ENCODE assay signal across 15 cellular contexts in the genomic region with DNA sequence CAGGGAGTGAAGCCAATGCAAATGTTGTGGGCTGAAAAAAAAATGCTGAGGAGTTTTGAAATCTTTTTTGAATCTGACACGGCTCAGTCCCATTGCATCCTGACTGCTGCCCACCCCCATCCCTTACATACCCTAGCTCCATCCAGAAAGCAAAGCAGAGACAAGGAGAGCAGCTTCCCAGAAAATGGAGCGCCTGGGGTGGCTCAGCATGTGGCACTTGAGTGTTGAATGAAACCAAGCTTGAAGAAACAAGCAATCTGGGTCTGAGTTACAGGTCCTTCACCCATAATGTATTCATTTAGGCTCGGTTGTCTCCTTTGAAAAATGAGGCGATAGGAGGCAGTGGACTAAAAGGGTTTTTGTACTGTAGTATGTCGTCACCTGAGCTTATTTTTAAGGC.
DNase-seq lines count a peak whose midpoint lies in the region; ATAC-seq, FAIRE-seq and TF ChIP-seq lines count a peak whose summit lies in the region.
"Had no signal": no experiment of that assay in that cellular context is flagged by ENCODE, and none has a peak within 500 bp of the region (broad histone marks: within the 10 kb centered on the region; RNA-seq: fewer than 3 reads in every experiment).

No MANE protein-coding gene starts in this region.

- no peak overlapping the region for H3K4me2 ChIP-seq in H1 (ENCODE audit: insufficient read depth in 1 of 2, low read depth in 2 of 2, low read length in 2 of 2)
- H3K4me2 ChIP-seq in PC-3 (ENCODE audit: low read length), result no peak overlapping the region

- H4K20me1 ChIP-seq in H1 (replicated peaks in 1 of 2; ENCODE audit: control insufficient read depth in 1 of 2, insufficient read depth in 2 of 2, low read length in 2 of 2) (no peaks in the 10 kb centered on the region), PC-3 (ENCODE audit: low read length) (no peaks in the 10 kb centered on the region)
- H4K20me1 ChIP-seq: BLaER1 treated with 17β-estradiol and CSF1 and Interleukin-3, amounts not matched to agents 10 nM and 100 nM had no signal

- H3K4ac ChIP-seq in H1 (replicated peaks; ENCODE audit: insufficient read length, low read depth, low read length), result no peak overlapping the region

- no peaks in the 10 kb centered on the region for H3K79me1 ChIP-seq in H1 (ENCODE audit: low read depth, low read length)

- no peak overlapping the region for H2BK12ac ChIP-seq in H1 (ENCODE audit: low read depth, low read length)

- TF ChIP-seq POLR2A in H1 (IDR thresholded peaks at IDR 0.05; ENCODE audit: control extremely low read depth in 1 of 2, low read depth in 2 of 2, low read length in 2 of 2) (no peak), adrenal gland (IDR thresholded peaks at IDR 0.05) (no peak), stomach (IDR thresholded peaks at IDR 0.05) (no peak)

- peak; percentile 9 to 39 for DNase-seq in NCI-H446 (lab: John Stamatoyannopoulos, UW)
- no peak for DNase-seq in NCI-H446 treated with DMSO at 0.1 percent for 48 hours (lab: John Stamatoyannopoulos, UW)
- peak; percentile 70 for DNase-seq in NCI-H345 (lab: John Stamatoyannopoulos, UW)
- DNase-seq in H1 (ENCODE audit: low read depth in 1 of 2, low spot score in 2 of 2), result no peak
- no peak for DNase-seq in SKM-1 treated with dmso at 0.1 percent for 144 hours (lab: John Stamatoyannopoulos, UW; ENCODE audit: unreplicated experiment)
- no peak for DNase-seq in adrenal gland
- no peak for DNase-seq in PC-3
- no peak for DNase-seq in stomach
- DNase-seq: ACHN; CD4-positive, CD25-positive, alpha-beta regulatory T cell; EL; GDM1; H7 had no signal

- POLR2A ChIA-PET in H1 (lab: Charles Lee; ENCODE audit: partially characterized antibody) (no interaction called here), PC-3 (lab: Charles Lee; ENCODE audit: unreplicated experiment) (no interaction called here)

- no peaks in the 10 kb centered on the region for H3F3A ChIP-seq in PC-3 (ENCODE audit: low read length, unreplicated experiment)

- 76% methylated on average over 5 of the region's 5 CpGs; no CpG with 5 or more reads in 1 of the 2 experiments for WGBS in H1 (ENCODE audit: extremely low coverage in 1 of 2, insufficient coverage in 1 of 2, insufficient read length in 1 of 2, insufficient replicate concordance in 2 of 2, low coverage in 1 of 2, low lambda C conversion rate in 2 of 2, missing lambda C conversion rate in 1 of 2), 2 experiments
- WGBS in adrenal gland, 4 donors, result 55 to 70% (median 60%) methylated on average over 5 of the region's 5 CpGs
- 61 to 85% (median 76%) methylated on average over 5 of the region's 5 CpGs for WGBS in stomach, 5 donors

- no peak overlapping the region for H3K14ac ChIP-seq in H1 (ENCODE audit: insufficient read length)

- BruUV-seq in PC-3 (replicated peaks; lab: Mats Ljungman, UMichigan), result no TSS peak

- H3K18ac ChIP-seq in H1 (ENCODE audit: extremely low read depth, low read length), result no peak overlapping the region

- no peak for TF ChIP-seq RAD21 in H1 (IDR thresholded peaks at IDR 0.05 in 1 of 2, conservative IDR thresholded peaks at IDR 0.05 in 1 of 2; ENCODE audit: low read depth in 2 of 2, low read length in 2 of 2)

- H3K9me2 ChIP-seq in PC-3 (replicated peaks; ENCODE audit: low read length), result no peaks in the 10 kb centered on the region

- no peak overlapping the region for H2AK5ac ChIP-seq in H1 (ENCODE audit: low read depth, low read length)

- H3K56ac ChIP-seq in H1 (replicated peaks; ENCODE audit: insufficient read length, low read depth, low read length), result no peak overlapping the region

- no peak overlapping the region for H3K4me3 ChIP-seq in H1 (ENCODE audit: extremely low read depth in 1 of 4, insufficient read depth in 2 of 4, low read depth in 3 of 4, low read length in 4 of 4)
- no peak overlapping the region for H3K4me3 ChIP-seq in adrenal gland
- no peak overlapping the region for H3K4me3 ChIP-seq in PC-3 (ENCODE audit: low read length)
- H3K4me3 ChIP-seq in stomach, result no peak overlapping the region
- H3K4me3 ChIP-seq: BLaER1 treated with 17β-estradiol and CSF1 and Interleukin-3, amounts not matched to agents 10 nM and 100 nM had no signal

- TF ChIP-seq EP300 in H1 (IDR thresholded peaks at IDR 0.05; ENCODE audit: borderline replicate concordance in 1 of 2, low read depth in 2 of 2, low read length in 2 of 2), result no peak
- no peak for TF ChIP-seq EP300 in stomach (IDR thresholded peaks at IDR 0.05)

- no peak overlapping the region for H3K9ac ChIP-seq in H1 (replicated peaks in 1 of 4; ENCODE audit: extremely low read depth in 1 of 4, low read depth in 3 of 4, low read length in 3 of 4)
- H3K9ac ChIP-seq in PC-3 (ENCODE audit: low read length), result no peak overlapping the region
- H3K9ac ChIP-seq: BLaER1 treated with 17β-estradiol and CSF1 and Interleukin-3, amounts not matched to agents 10 nM and 100 nM had no signal

- H3K79me2 ChIP-seq in H1 (ENCODE audit: control insufficient read depth in 1 of 2, insufficient read depth in 2 of 2, low read length in 2 of 2) (no peaks in the 10 kb centered on the region), PC-3 (ENCODE audit: low read length) (no peaks in the 10 kb centered on the region)

- no peak overlapping the region for H3K23ac ChIP-seq in H1 (ENCODE audit: insufficient read length)

- H2BK120ac ChIP-seq in H1 (replicated peaks; ENCODE audit: low read depth, low read length), result no peak overlapping the region

- H3K27me3 ChIP-seq in H1 (replicated peaks in 1 of 4; ENCODE audit: control insufficient read depth in 3 of 4, extremely low read depth in 1 of 4, insufficient read depth in 3 of 4, low read length in 3 of 4) (no peaks in the 10 kb centered on the region), adrenal gland (no peaks in the 10 kb centered on the region), PC-3 (ENCODE audit: low read length) (no peaks in the 10 kb centered on the region), stomach (no peaks in the 10 kb centered on the region)
- H3K27me3 ChIP-seq: BLaER1 treated with 17β-estradiol and CSF1 and Interleukin-3, amounts not matched to agents 10 nM and 100 nM had no signal

- no peak overlapping the region for H2BK20ac ChIP-seq in H1 (ENCODE audit: low read length)

- H2AFZ ChIP-seq in H1 (ENCODE audit: low read length), result no peak overlapping the region
- H2AFZ ChIP-seq in PC-3 (ENCODE audit: low read length), result no peak overlapping the region

- H3K4me1 ChIP-seq in H1 (replicated peaks in 1 of 4; ENCODE audit: control insufficient read depth in 3 of 4, insufficient read depth in 4 of 4, low read length in 3 of 4) (peaks cover 0 to 10% (median 6%) of the 10 kb centered on the region in 4 experiments; a peak in 4 of 7 replicates), adrenal gland (replicated peaks in 1 of 2) (no peaks in the 10 kb centered on the region), PC-3 (ENCODE audit: insufficient read depth, low read length) (no peaks in the 10 kb centered on the region), stomach (no peaks in the 10 kb centered on the region)

- 0 out of 2 replicates have a peak overlapping the region, but pooled peaks have one; percentile 50 for H2BK15ac ChIP-seq in H1 (ENCODE audit: low read length)

- H4K5ac ChIP-seq in H1 (ENCODE audit: insufficient read length, low read depth, low read length), result no peak overlapping the region

- ATAC-seq in PC-3, result no peak

- H3K23me2 ChIP-seq in H1 (ENCODE audit: low read depth, low read length), result no peaks in the 10 kb centered on the region

- H4K91ac ChIP-seq in H1 (replicated peaks; ENCODE audit: insufficient read length, low read length), result no peak overlapping the region

- H3K36me3 ChIP-seq in H1 (ENCODE audit: control insufficient read depth in 2 of 4, insufficient read depth in 4 of 4, low read length in 3 of 4), result no peaks in the 10 kb centered on the region
- H3K36me3 ChIP-seq in adrenal gland (replicated peaks in 1 of 2), result no peaks in the 10 kb centered on the region
- H3K36me3 ChIP-seq in PC-3 (ENCODE audit: low read depth, low read length), result no peaks in the 10 kb centered on the region
- H3K36me3 ChIP-seq in stomach, result no peaks in the 10 kb centered on the region
- H3K36me3 ChIP-seq: BLaER1 treated with 17β-estradiol and CSF1 and Interleukin-3, amounts not matched to agents 10 nM and 100 nM had no signal

- H3K27ac ChIP-seq in H1 (ENCODE audit: low read depth, low read length) (no peak overlapping the region), adrenal gland (no peak overlapping the region), PC-3 (ENCODE audit: low read length) (no peak overlapping the region), stomach (no peak overlapping the region)
- H3K27ac ChIP-seq: BLaER1 treated with 17β-estradiol and CSF1 and Interleukin-3, amounts not matched to agents 10 nM and 100 nM; HL-60 had no signal

- FAIRE-seq in H1 (lab: Jason Lieb, UNC), result no peak

- intact Hi-C loops in adrenal gland (cut with DNase I) (no loop called here), PC-3 (cut with micrococcal nuclease) (no loop called here), stomach (cut with DNase I; ENCODE audit: low total_unique reads) (no loop called here)

- H3K9me3 ChIP-seq in H1 (ENCODE audit: insufficient read depth in 2 of 2, low read depth in 1 of 2, low read length in 1 of 2) (no peaks in the 10 kb centered on the region), adrenal gland (replicated peaks in 1 of 3) (no peaks in the 10 kb centered on the region), PC-3 (ENCODE audit: low read length) (no peaks in the 10 kb centered on the region), stomach (no peaks in the 10 kb centered on the region)

- CTCF ChIA-PET in H1 (lab: Charles Lee; ENCODE audit: partially characterized antibody), result interaction anchor here (0.7 kb wide), 1 partner anchor 548 kb away, joined by 4 read pairs; no protein-coding TSS in a partner anchor
- CTCF ChIA-PET in PC-3 (lab: Charles Lee), result no interaction called here

- H4K8ac ChIP-seq in H1 (ENCODE audit: extremely low read depth, insufficient read depth, low read length), result no peak overlapping the region

- H2BK5ac ChIP-seq in H1 (ENCODE audit: low read depth, low read length), result no peak overlapping the region

- TF ChIP-seq CTCF in H1 (IDR thresholded peaks at IDR 0.05; ENCODE audit: control extremely low read depth in 1 of 3, insufficient read depth in 1 of 3, low read depth in 1 of 3, low read length in 3 of 3), result no peak
- TF ChIP-seq CTCF in adrenal gland (IDR thresholded peaks at IDR 0.05), result no peak
- no peak for TF ChIP-seq CTCF in PC-3 (conservative IDR thresholded peaks at IDR 0.05; ENCODE audit: low read depth, low read length)
- TF ChIP-seq CTCF in stomach (IDR thresholded peaks at IDR 0.05), result no peak

TF ChIP-seq in H1, 55 proteins besides CTCF, POLR2A, EP300 and RAD21 (continues in another document):
- TF ChIP-seq, protein P1, sequence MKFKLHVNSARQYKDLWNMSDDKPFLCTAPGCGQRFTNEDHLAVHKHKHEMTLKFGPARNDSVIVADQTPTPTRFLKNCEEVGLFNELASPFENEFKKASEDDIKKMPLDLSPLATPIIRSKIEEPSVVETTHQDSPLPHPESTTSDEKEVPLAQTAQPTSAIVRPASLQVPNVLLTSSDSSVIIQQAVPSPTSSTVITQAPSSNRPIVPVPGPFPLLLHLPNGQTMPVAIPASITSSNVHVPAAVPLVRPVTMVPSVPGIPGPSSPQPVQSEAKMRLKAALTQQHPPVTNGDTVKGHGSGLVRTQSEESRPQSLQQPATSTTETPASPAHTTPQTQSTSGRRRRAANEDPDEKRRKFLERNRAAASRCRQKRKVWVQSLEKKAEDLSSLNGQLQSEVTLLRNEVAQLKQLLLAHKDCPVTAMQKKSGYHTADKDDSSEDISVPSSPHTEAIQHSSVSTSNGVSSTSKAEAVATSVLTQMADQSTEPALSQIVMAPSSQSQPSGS (IDR thresholded peaks at IDR 0.05; ENCODE audit: low read length), result no peak

Comparison
In these comparisons a context has a peak if more than half of its experiments do, and no peak if none do; other contexts are left out.
1. DNase-seq: peak in NCI-H446 (2 of 2) and NCI-H345 (single experiment); none in NCI-H446 treated with DMSO at 0.1 percent for 48 hours (single experiment), H1 (0 of 2), SKM-1 treated with dmso at 0.1 percent for 144 hours (single experiment), adrenal gland (0 of 7), PC-3 (single experiment) and stomach (single experiment).